ENCODE assay signal across 8 cellular contexts in genomic region chr1:93692983-93693591, GRCh38. TPM values are rescaled to one million over a fixed set of nuclear protein-coding genes. Genes with fewer than 3 reads are reported as not detected.
A peak's percentile ranks its signal among the peaks of the same experiment; 100 is the strongest.
DNase-seq lines count a peak whose midpoint lies in the region; ATAC-seq, FAIRE-seq and TF ChIP-seq lines count a peak whose summit lies in the region.

No MANE protein-coding gene starts in this region.

- FAIRE-seq in small intestine (lab: Jason Lieb, UNC), result no peak

- H3K36me3 ChIP-seq in small intestine (ENCODE audit: control insufficient read depth in 2 of 2, insufficient read depth in 2 of 2, low read length in 2 of 2), result no peaks in the 10 kb centered on the region

- H3K4me3 Mint-ChIP-seq in osteocyte (ENCODE audit: unreplicated experiment), result no peak overlapping the region

- 15 to 49% (median 41%) methylated on average over 7 of the region's 7 CpGs for WGBS in small intestine, 3 donors

- peak overlapping the region in 1 of 2 donors; percentile 36 for H3K27ac ChIP-seq in small intestine (ENCODE audit: low read depth in 1 of 2, low read length in 1 of 2)

- peaks cover 5 to 7% of the 10 kb centered on the region in 2 donors for H3K4me1 ChIP-seq in small intestine (ENCODE audit: control insufficient read depth in 2 of 2, insufficient read depth in 1 of 2, low read depth in 1 of 2, low read length in 1 of 2)

- peaks cover 22% of the 10 kb centered on the region for H3K4me1 Mint-ChIP-seq in osteocyte (ENCODE audit: unreplicated experiment)

- ATAC-seq in GM21576 (IDR thresholded peaks at IDR 0.05; ENCODE audit: unreplicated experiment), result peak; percentile 76

- H3K36me3 Mint-ChIP-seq in osteocyte (ENCODE audit: unreplicated experiment), result no peaks in the 10 kb centered on the region

- TF ChIP-seq CTCF in GM12864 (IDR thresholded peaks at IDR 0.05; ENCODE audit: low read depth, low read length, missing control alignments) (no peak), osteocyte (IDR thresholded peaks at IDR 0.05) (no peak)

- H3K9me3 Mint-ChIP-seq in osteocyte (ENCODE audit: unreplicated experiment), result no peaks in the 10 kb centered on the region

- H3K4me3 ChIP-seq in GM12864 (ENCODE audit: low read depth, low read length) (no peak overlapping the region), small intestine (ENCODE audit: low read depth in 1 of 2, low read length in 2 of 2) (no peak overlapping the region)

- H3K27ac Mint-ChIP-seq in osteocyte (ENCODE audit: unreplicated experiment), result peak overlapping the region; percentile 55

- no peaks in the 10 kb centered on the region for H3K9me3 ChIP-seq in small intestine (ENCODE audit: control insufficient read depth, low read depth)

- H3K27me3 ChIP-seq in small intestine (ENCODE audit: control insufficient read depth in 2 of 2, insufficient read depth in 2 of 2, low read length in 2 of 2), result no peaks in the 10 kb centered on the region

- H3K27me3 Mint-ChIP-seq in osteocyte (ENCODE audit: unreplicated experiment), result no peaks in the 10 kb centered on the region

- DNase-seq in GM12864 (ENCODE audit: low read depth) (peak; percentile 66), HT1080 (ENCODE audit: low read depth) (peak; percentile 97), astrocyte of the hippocampus (ENCODE audit: low read depth, low spot score) (peak; percentile 77), osteocyte (ENCODE audit: extremely low spot score, unreplicated experiment) (no peak), small intestine (no peak), NCI-H524 treated with DMSO at 0.1 percent for 48 hours (lab: John Stamatoyannopoulos, UW) (no peak), NCI-H146 treated with DMSO at 0.1 percent for 48 hours (lab: John Stamatoyannopoulos, UW; ENCODE audit: unreplicated experiment) (no peak)

RNA-seq across cellular contexts. Expression of gene BCAR3, which starts 11.4 kb away (rescaled TPM):
- 156 and 163 TPM in 2 replicates for total RNA-seq in HT1080 (2014; rRNA removed; shearing (Covaris generic))
- polyA plus RNA-seq in HT1080 (2015; cell fraction: cytosol; rRNA removed), result 97.9 and 102 TPM in 2 replicates
- 110 TPM in 2 replicates for polyA plus RNA-seq in HT1080 (2015; cell fraction: nucleus; rRNA removed)
- 7.9 and 8.8 TPM in 2 replicates for total RNA-seq in osteocyte
- 10 to 100 TPM; 15.9 to 26.2 (median 21.9) TPM for polyA plus RNA-seq in small intestine

Comparison
In these comparisons a context has a peak if more than half of its experiments do, and no peak if none do; other contexts are left out.
1. DNase-seq: peak in GM12864 (single experiment), HT1080 (single experiment) and astrocyte of the hippocampus (single experiment); none in osteocyte (single experiment), small intestine (single experiment), NCI-H524 treated with DMSO at 0.1 percent for 48 hours (single experiment) and NCI-H146 treated with DMSO at 0.1 percent for 48 hours (single experiment).
2. RNA of gene BCAR3, which starts 11.4 kb away (total RNA-seq): 156 to 163 TPM in HT1080; 7.9 to 8.8 TPM in osteocyte; every median in the first group is over 10 times any median in the second.